ENCODE assay signal across 8 cellular contexts in genomic region chr1:218473527-218473926, GRCh38.
DNase-seq lines count a peak whose midpoint lies in the region; ATAC-seq and TF ChIP-seq lines count a peak whose summit lies in the region.

No MANE protein-coding gene starts in this region.

- TF ChIP-seq POLR2A in GM18505 (IDR thresholded peaks at IDR 0.05; ENCODE audit: borderline replicate concordance, extremely low read depth, insufficient read depth, insufficient read length) (no peak), ovary (IDR thresholded peaks at IDR 0.05) (no peak)

- no peak overlapping the region for H2BK15ac ChIP-seq in mesendoderm (replicated peaks; ENCODE audit: low read depth)

- no peak overlapping the region for H4K5ac ChIP-seq in mesendoderm (ENCODE audit: low read length)

- H3K18ac ChIP-seq in mesendoderm (ENCODE audit: low read length) = peak overlapping the region; percentile 39

- H3K4me2 ChIP-seq in mesendoderm (ENCODE audit: low read length) = no peak overlapping the region

- no peak overlapping the region for H2BK120ac ChIP-seq in mesendoderm (ENCODE audit: low read depth, low read length)

- H3K4me1 ChIP-seq in mesendoderm (ENCODE audit: control insufficient read depth, low read depth, low read length) = no peaks in the 10 kb centered on the region
- no peaks in the 10 kb centered on the region for H3K4me1 ChIP-seq in ovary (ENCODE audit: insufficient read depth)

- H3K4ac ChIP-seq in mesendoderm (ENCODE audit: low read depth, low read length) = no peak overlapping the region

- no peak overlapping the region for H3K9ac ChIP-seq in mesendoderm (ENCODE audit: low read length)

- H3K27ac ChIP-seq in mesendoderm (ENCODE audit: low read depth, low read length) (no peak overlapping the region), ovary (no peak overlapping the region)

- no peaks in the 10 kb centered on the region for H3K9me3 ChIP-seq in ovary

- H4K8ac ChIP-seq in mesendoderm (ENCODE audit: low read depth, low read length) = no peak overlapping the region

- in situ Hi-C loops in GM13976 (cut with MboI; ENCODE audit: low sequenced_read_pairs, unreplicated experiment) = no loop called here

- no peak overlapping the region for H3K4me3 ChIP-seq in mesendoderm (ENCODE audit: low read length)
- H3K4me3 ChIP-seq in ovary = no peak overlapping the region

- no peaks in the 10 kb centered on the region for H3K79me2 ChIP-seq in mesendoderm (ENCODE audit: control insufficient read depth, insufficient read depth, low read length)

- H3K56ac ChIP-seq in mesendoderm (ENCODE audit: low read length) = no peak overlapping the region

- H3K79me1 ChIP-seq in mesendoderm (ENCODE audit: low read length) = no peaks in the 10 kb centered on the region

- no peak for TF ChIP-seq CTCF in GM13976 (IDR thresholded peaks at IDR 0.05; ENCODE audit: borderline replicate concordance, control extremely low read depth, extremely low read depth, insufficient read depth, missing control alignments)
- TF ChIP-seq CTCF in ovary (IDR thresholded peaks at IDR 0.05) = no peak

- no CpG with 5 or more reads among the region's 2 CpGs for WGBS in mesendoderm (ENCODE audit: extremely low coverage, insufficient coverage, low lambda C conversion rate)
- WGBS in ovary, 3 donors = 83 to 92% (median 87%) methylated on average over 2 of the region's 2 CpGs

- no peak for TF ChIP-seq EP300 in ovary (IDR thresholded peaks at IDR 0.05)

- H3K27me3 ChIP-seq in mesendoderm (ENCODE audit: insufficient read depth, low read length, poor library complexity) (no peaks in the 10 kb centered on the region), ovary (no peaks in the 10 kb centered on the region)

- H2AK5ac ChIP-seq in mesendoderm (ENCODE audit: low read length) = no peak overlapping the region

- no peaks in the 10 kb centered on the region for H3K36me3 ChIP-seq in mesendoderm (ENCODE audit: control insufficient read depth, insufficient read depth, low read length)
- H3K36me3 ChIP-seq in ovary = no peaks in the 10 kb centered on the region

- intact Hi-C loops in ovary (cut with DNase I) = no loop called here

- ATAC-seq in GM18505 (IDR thresholded peaks at IDR 0.05; ENCODE audit: unreplicated experiment) (peak; percentile 85), HG02763 (IDR thresholded peaks at IDR 0.05; ENCODE audit: unreplicated experiment) (peak; percentile 75), GM19328 (IDR thresholded peaks at IDR 0.05; ENCODE audit: unreplicated experiment) (no peak)

- H3K23ac ChIP-seq in mesendoderm (ENCODE audit: low read length) = no peak overlapping the region

- peak; percentile 76 for DNase-seq in RPMI7951 (ENCODE audit: low read depth)
- peak; percentile 74 for DNase-seq in mesendoderm
- DNase-seq in GM13976 (ENCODE audit: low spot score) = no peak
- DNase-seq in NCI-H446 (lab: John Stamatoyannopoulos, UW) = no peak
- DNase-seq in ovary = no peak

- H2BK5ac ChIP-seq in mesendoderm (ENCODE audit: low read length) = no peak overlapping the region

Comparison
In these comparisons a context has a peak if more than half of its experiments do, and no peak if none do; other contexts are left out.
1. DNase-seq: peak in RPMI7951 (single experiment) and mesendoderm (single experiment); none in GM13976 (single experiment), NCI-H446 (0 of 2) and ovary (0 of 5).